ENCODE assay signal across 15 cellular contexts in the genomic region with DNA sequence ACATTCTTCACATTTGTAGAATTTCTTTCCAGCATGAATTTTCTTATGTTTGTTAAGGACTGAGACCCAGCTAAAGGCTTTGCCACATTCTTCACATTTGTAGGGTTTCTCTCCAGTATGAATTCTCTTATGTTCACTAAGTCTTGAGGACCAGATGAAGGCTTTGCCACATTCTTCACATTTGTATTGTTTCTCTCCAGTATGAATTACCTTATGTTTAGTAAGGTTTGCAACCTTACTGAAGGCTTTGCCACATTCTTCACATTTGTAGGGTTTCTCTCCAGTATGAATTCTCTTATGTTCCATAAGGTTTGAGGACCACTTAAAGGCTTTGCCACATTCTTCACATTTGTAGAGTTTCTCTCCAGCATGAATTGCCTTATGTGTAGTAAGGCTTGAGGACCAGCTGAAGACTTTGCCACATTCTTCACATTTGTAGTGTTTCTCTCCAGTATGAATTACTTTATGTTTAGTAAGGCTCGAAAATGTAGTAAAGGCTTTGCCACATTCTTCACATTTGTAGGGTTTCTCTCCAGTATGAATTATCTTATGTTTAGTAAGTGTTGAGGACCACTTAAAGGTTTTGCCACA. TPM values are rescaled to one million over a fixed set of nuclear protein-coding genes. Genes with fewer than 3 reads are reported as not detected.
"Had no signal": no experiment of that assay in that cellular context is flagged by ENCODE, and none has a peak within 500 bp of the region (broad histone marks: within the 10 kb centered on the region; RNA-seq: fewer than 3 reads in every experiment).

No MANE protein-coding gene starts in this region.

RNA-seq across cellular contexts. Expression of gene ZNF728, which starts 27.3 kb away (rescaled TPM):
- total RNA-seq: activated CD4-positive, alpha-beta memory T cell treated with anti-CD3 and anti-CD28 coated beads, Interleukin-2, amount 10 ng/mL, durations not matched to agents 7 days and 5 days; activated CD4-positive, alpha-beta T cell treated with anti-CD3 and anti-CD28 coated beads for 36 hours; activated CD4-positive, alpha-beta T cell treated with anti-CD3 and anti-CD28 coated beads, Interleukin-2, amount 10 ng/mL, durations not matched to agents 7 days and 5 days; activated CD8-positive, alpha-beta memory T cell treated with anti-CD3 and anti-CD28 coated beads, Interleukin-2, amount 10 ng/mL, durations not matched to agents 7 days and 5 days; activated CD8-positive, alpha-beta T cell treated with anti-CD3 and anti-CD28 coated beads, Interleukin-2, amount 10 ng/mL, durations not matched to agents 7 days and 5 days; activated naive CD8-positive, alpha-beta T cell treated with anti-CD3 and anti-CD28 coated beads, Interleukin-2, amount 10 ng/mL, durations not matched to agents 7 days and 5 days; activated T-helper 2 cell treated with anti-CD3 and anti-CD28 coated beads, Interferon-gamma antibody, Interleukin-2, Interleukin-4, amounts not matched to agents 10 μg/mL and 5 μg/mL and 100 μg/mL, durations not matched to agents 14 hours and 24 hours and 36 hours; astrocyte; body of pancreas; cerebellum; T-cell; T-helper 1 cell treated with Interleukin-12 subunit alpha and Interleukin-12 subunit beta and Interleukin-4 antibody, amounts not matched to agents 30 ng/mL and 1 ng/mL, for 36 hours; T-helper 17 cell; T-helper 2 cell treated with Interferon-gamma antibody and Interleukin-4, amounts not matched to agents 100 ng/mL and 5 ng/mL, for 36 hours; WTC11 had no signal
